Comparison of ENCODE assay signal across 9 cellular contexts in genomic region chr2:109611467-109612095, GRCh38. TPM values are rescaled to one million over a fixed set of nuclear protein-coding genes. Genes with fewer than 3 reads are reported as not detected.
A peak's percentile ranks its signal among the peaks of the same experiment; 100 is the strongest.
DNase-seq lines count a peak whose midpoint lies in the region; ATAC-seq and TF ChIP-seq lines count a peak whose summit lies in the region.
"Had no signal": no experiment of that assay in that cellular context is flagged by ENCODE, and none has a peak within 500 bp of the region (broad histone marks: within the 10 kb centered on the region; RNA-seq: fewer than 3 reads in every experiment).

No MANE protein-coding gene starts in this region.

- H3K79me2 ChIP-seq in PC-3 (ENCODE audit: low read length) (peaks cover 89% of the 10 kb centered on the region), fibroblast of lung (ENCODE audit: control insufficient read depth, insufficient read depth, low read length) (peaks cover 70% of the 10 kb centered on the region)

- peaks cover 20% of the 10 kb centered on the region for H4K20me1 ChIP-seq in PC-3 (ENCODE audit: low read length)
- H4K20me1 ChIP-seq in fibroblast of lung (ENCODE audit: control insufficient read depth, extremely low read depth, insufficient read depth, low read length), result no peaks in the 10 kb centered on the region

- H3K36me3 ChIP-seq in PC-3 (ENCODE audit: low read depth, low read length) (no peaks in the 10 kb centered on the region), fibroblast of lung (ENCODE audit: control insufficient read depth, insufficient read depth, low read length) (no peaks in the 10 kb centered on the region), rectal smooth muscle tissue (ENCODE audit: control insufficient read depth, insufficient read depth, low read length) (no peaks in the 10 kb centered on the region)

- H3K9ac ChIP-seq in PC-3 (ENCODE audit: low read length) (peak overlapping the region; percentile 80; the same call in 1 of the 2 replicates), fibroblast of lung (ENCODE audit: insufficient read depth, low read length) (no peak overlapping the region), rectal smooth muscle tissue (ENCODE audit: low read length) (no peak overlapping the region)

- no peaks in the 10 kb centered on the region for H3K27me3 ChIP-seq in PC-3 (ENCODE audit: low read length)
- no peaks in the 10 kb centered on the region for H3K27me3 ChIP-seq in fibroblast of lung (ENCODE audit: control insufficient read depth, insufficient read depth, low read length)
- peaks cover 3% of the 10 kb centered on the region for H3K27me3 ChIP-seq in rectal smooth muscle tissue (ENCODE audit: control insufficient read depth, insufficient read depth, low read length)

- H3K9me3 ChIP-seq in PC-3 (ENCODE audit: low read length) (no peaks in the 10 kb centered on the region), fibroblast of lung (ENCODE audit: control insufficient read depth, insufficient read depth, low read depth, low read length) (no peaks in the 10 kb centered on the region)

- peak overlapping the region; percentile 43 for H3K27ac ChIP-seq in PC-3 (ENCODE audit: low read length)
- H3K27ac ChIP-seq in fibroblast of lung (ENCODE audit: insufficient read depth, low read length), result peak overlapping the region; percentile 83
- peak overlapping the region; percentile 98 for H3K27ac ChIP-seq in rectal smooth muscle tissue (ENCODE audit: low read depth, low read length)

- H3K4me3 ChIP-seq in PC-3 (ENCODE audit: low read length) (peak overlapping the region; percentile 77), fibroblast of lung (replicated peaks in 1 of 4; ENCODE audit: control extremely low read depth in 1 of 4, insufficient read depth in 1 of 4, low read depth in 3 of 4, low read length in 4 of 4) (peak overlapping the region; percentile 64 to 96 (median 87)), rectal smooth muscle tissue (ENCODE audit: low read length) (peak overlapping the region; percentile 21)

- H3F3A ChIP-seq in PC-3 (ENCODE audit: low read length, unreplicated experiment), result no peaks in the 10 kb centered on the region

- POLR2A ChIA-PET in PC-3 (lab: Charles Lee; ENCODE audit: unreplicated experiment), result interaction anchor here (0.5 kb wide), 1 partner anchor 51 kb away, joined by 3 read pairs; no protein-coding TSS in a partner anchor

- ATAC-seq in PC-3, result peak; percentile 3; the same call in 1 of the 2 replicates
- no peak for ATAC-seq in HG03139 (IDR thresholded peaks at IDR 0.05; ENCODE audit: unreplicated experiment)
- no peak for ATAC-seq in GM21381 (IDR thresholded peaks at IDR 0.05; ENCODE audit: unreplicated experiment)

- DNase-seq in H4 (ENCODE audit: low spot score) (peak; percentile 22), PC-3 (peak; percentile 73), fibroblast of lung (ENCODE audit: low read depth in 2 of 2) (peak; percentile 85 to 95), DMS79 treated with DMSO at 0.1 percent for 48 hours (lab: John Stamatoyannopoulos, UW) (no peak), retina (no peak)
- DNase-seq: effector CD8-positive, alpha-beta T cell had no signal

- BruUV-seq in PC-3 (replicated peaks; lab: Mats Ljungman, UMichigan), result no TSS peak

- no peak overlapping the region for H2AFZ ChIP-seq in PC-3 (ENCODE audit: low read length)
- no peak overlapping the region for H2AFZ ChIP-seq in fibroblast of lung (ENCODE audit: low read length)

- no peaks in the 10 kb centered on the region for H3K9me2 ChIP-seq in PC-3 (replicated peaks; ENCODE audit: low read length)

- intact Hi-C loops in PC-3 (cut with micrococcal nuclease), result loop anchor here (1.0 kb wide), 3 partner anchors 47 to 65 kb away; no protein-coding TSS in a partner anchor

- peak; percentile 35; the same call in 1 of the 2 replicates for TF ChIP-seq CTCF in PC-3 (conservative IDR thresholded peaks at IDR 0.05; ENCODE audit: low read depth, low read length)
- no peak for TF ChIP-seq CTCF in fibroblast of lung (conservative IDR thresholded peaks at IDR 0.05 in 1 of 2, IDR thresholded peaks at IDR 0.05 in 1 of 2; ENCODE audit: low read depth in 1 of 2, low read length in 2 of 2)

- CTCF ChIA-PET in PC-3 (lab: Charles Lee), result no interaction called here

- peak overlapping the region; percentile 82 for H3K4me2 ChIP-seq in PC-3 (ENCODE audit: low read length)
- H3K4me2 ChIP-seq in fibroblast of lung (ENCODE audit: extremely low read depth, insufficient read depth, low read length), result peak overlapping the region; percentile 84

- H3K4me1 ChIP-seq in PC-3 (ENCODE audit: insufficient read depth, low read length) (peaks cover 63% of the 10 kb centered on the region), fibroblast of lung (ENCODE audit: control insufficient read depth, extremely low read depth, insufficient read depth, low read length) (peaks cover 11% of the 10 kb centered on the region), rectal smooth muscle tissue (ENCODE audit: control insufficient read depth, insufficient read depth, low read length) (peaks cover 42% of the 10 kb centered on the region)

RNA-seq across cellular contexts. Expression of gene SEPTIN10, which starts 2.2 kb away (rescaled TPM):
- total RNA-seq in H4 (2014; rRNA removed; shearing (Covaris generic)), result 34.1 and 44.4 TPM in 2 replicates
- 22.1 and 36.1 TPM in 2 replicates for total RNA-seq in PC-3 (2014; rRNA removed)
- total RNA-seq in fibroblast of lung, result 90.3 and 101 TPM in 2 replicates
- 91.1 and 99.4 TPM in 2 replicates for polyA plus RNA-seq in fibroblast of lung
- 68.6 and 72.5 TPM in 2 replicates for polyA plus RNA-seq in fibroblast of lung (2012)
- 7.9 and 22.1 TPM in 2 replicates for polyA minus RNA-seq in fibroblast of lung (ENCODE audit: low replicate concordance)

RNA-seq across cellular contexts. Expression of gene SOWAHC, which starts 2.6 kb away (rescaled TPM):
- total RNA-seq in H4 (2014; rRNA removed; shearing (Covaris generic)), result 2.7 and 4.0 TPM in 2 replicates
- 27.4 and 41.1 TPM in 2 replicates for total RNA-seq in PC-3 (2014; rRNA removed)
- total RNA-seq in fibroblast of lung, result 7.1 and 10.3 TPM in 2 replicates
- polyA plus RNA-seq in fibroblast of lung, result 4.4 and 4.7 TPM in 2 replicates
- 4.7 and 5.1 TPM in 2 replicates for polyA plus RNA-seq in fibroblast of lung (2012)
- polyA minus RNA-seq in fibroblast of lung (ENCODE audit: low replicate concordance), result 0.52 and 0.71 TPM in 2 replicates

Comparison
In these comparisons a context has a peak if more than half of its experiments do, and no peak if none do; other contexts are left out.
1. DNase-seq: peak in H4 (single experiment), PC-3 (single experiment) and fibroblast of lung (2 of 2); none in DMS79 treated with DMSO at 0.1 percent for 48 hours (single experiment) and retina (single experiment).
2. H3K27ac ChIP-seq: peak in every context shown above with its lines; median percentile 98 in rectal smooth muscle tissue; 83 in fibroblast of lung; 43 in PC-3.
3. H3K4me3 ChIP-seq: peak in every context shown above with its lines; median percentile 87 in fibroblast of lung; 77 in PC-3; 21 in rectal smooth muscle tissue.